1 cellular context compared by ENCODE assay signal in genomic region chr16:3054965-3055733, GRCh38.
TF ChIP-seq lines count a peak whose summit lies in the region.

No MANE protein-coding gene starts in this region.

TF ChIP-seq in WTC11, 78 proteins besides CTCF, POLR2A, EP300 and RAD21:
- TF ChIP-seq ZNF512 (CRISPR knock-in tag; IDR thresholded peaks at IDR 0.05; ENCODE audit: borderline replicate concordance) (no peak), ZNF416 (CRISPR knock-in tag; IDR thresholded peaks at IDR 0.05) (no peak), ELF4 (CRISPR knock-in tag; IDR thresholded peaks at IDR 0.05; ENCODE audit: low read depth) (no peak), EMX1 (CRISPR knock-in tag; IDR thresholded peaks at IDR 0.05) (no peak), USF2 (CRISPR knock-in tag; IDR thresholded peaks at IDR 0.05) (no peak), ZBTB21 (CRISPR knock-in tag; IDR thresholded peaks at IDR 0.05; ENCODE audit: borderline replicate concordance) (no peak), GRHL2 (CRISPR knock-in tag; IDR thresholded peaks at IDR 0.05; ENCODE audit: insufficient replicate concordance, severe bottlenecking) (no peak), MAX (CRISPR knock-in tag; IDR thresholded peaks at IDR 0.05) (no peak), TEAD1 (CRISPR knock-in tag; IDR thresholded peaks at IDR 0.05) (no peak), TP53 (CRISPR knock-in tag; IDR thresholded peaks at IDR 0.05) (no peak), ERG (CRISPR knock-in tag; IDR thresholded peaks at IDR 0.05) (no peak), OVOL2 (CRISPR knock-in tag; IDR thresholded peaks at IDR 0.05; ENCODE audit: borderline replicate concordance) (no peak), E2F1 (CRISPR knock-in tag; IDR thresholded peaks at IDR 0.05) (no peak), ZNF281 (CRISPR knock-in tag; IDR thresholded peaks at IDR 0.05) (no peak), ZNF263 (CRISPR knock-in tag; IDR thresholded peaks at IDR 0.05; ENCODE audit: low read depth) (no peak), FOXJ3 (CRISPR knock-in tag; IDR thresholded peaks at IDR 0.05; ENCODE audit: borderline replicate concordance) (no peak), ZNF219 (CRISPR knock-in tag; IDR thresholded peaks at IDR 0.05; ENCODE audit: borderline replicate concordance) (no peak), CREM (CRISPR knock-in tag; IDR thresholded peaks at IDR 0.05) (no peak), FOXP1 (CRISPR knock-in tag; IDR thresholded peaks at IDR 0.05; ENCODE audit: borderline replicate concordance) (no peak), SMAD4 (CRISPR knock-in tag; IDR thresholded peaks at IDR 0.05) (no peak)
